Comparison of ENCODE assay signal across 34 cellular contexts in genomic region chr3:74001481-74001880, GRCh38.
"Had no signal": no experiment of that assay in that cellular context is flagged by ENCODE, and none has a peak within 500 bp of the region (broad histone marks: within the 10 kb centered on the region; RNA-seq: fewer than 3 reads in every experiment).

No MANE protein-coding gene starts in this region.

- H3K27ac Mint-ChIP-seq: activated B cell treated with CpG ODN at 0.5 μM for 24 hours; activated CD4-positive, alpha-beta memory T cell treated with anti-CD3 and anti-CD28 coated beads for 36 hours; activated naive CD4-positive, alpha-beta T cell treated with anti-CD3 and anti-CD28 coated beads for 36 hours; activated naive CD4-positive, alpha-beta T cell treated with anti-CD3 and anti-CD28 coated beads, Interleukin-2, amount 50 U/mL, for 72 hours; activated T-helper 1 cell treated with anti-CD3 and anti-CD28 coated beads, Interleukin-12 subunit alpha, Interleukin-12 subunit beta, Interleukin-2, Interleukin-4 antibody, amounts not matched to agents 30 ng/mL and 10 ng/mL and 1 ng/mL, durations not matched to agents 14 hours and 24 hours and 36 hours had no signal

- ATAC-seq: activated naive CD4-positive, alpha-beta T cell treated with anti-CD3 and anti-CD28 coated beads, Interleukin-2, amount 50 U/mL, for 72 hours; activated T-cell treated with anti-CD3 and anti-CD28 coated beads, Interleukin-2, amount 50 U/mL, for 4 hours; K562; PC-3 had no signal

- DNase-seq: activated B cell treated with CpG ODN at 0.5 μM for 24 hours; activated CD4-positive, alpha-beta memory T cell treated with anti-CD3 and anti-CD28 coated beads for 36 hours; activated CD4-positive, alpha-beta T cell treated with anti-CD3 and anti-CD28 coated beads for 4 hours; activated CD4-positive, alpha-beta T cell treated with anti-CD3 and anti-CD28 coated beads, Interleukin-2, amount 50 U/mL, for 1 hour; activated CD4-positive, CD25-positive, alpha-beta regulatory T cell treated with anti-CD3 and anti-CD28 coated beads, Interleukin-2, amount 50 U/mL, for 72 hours; activated CD8-positive, alpha-beta memory T cell treated with anti-CD3 and anti-CD28 coated beads, Interleukin-2, amount 50 U/mL, for 4 hours; activated gamma-delta T cell treated with Interleukin-2 at 50 U/mL for 16 hours; activated naive CD4-positive, alpha-beta T cell treated with anti-CD3 and anti-CD28 coated beads for 36 hours; activated T-cell treated with anti-CD3 and anti-CD28 coated beads for 4 hours; activated T-cell treated with anti-CD3 and anti-CD28 coated beads, Interleukin-2, amount 50 U/mL, for 4 hours; anterior cingulate cortex; caudate nucleus; NCI-H1092 treated with DMSO at 0.1 percent for 48 hours; NCI-H1417; NCI-H146; NCI-H187; NCI-H2029 treated with DMSO at 0.1 percent for 48 hours; NCI-H2107; NCI-H2171; NCI-H524; PC-3; Peyer's patch; RPMI8226; SHP77 treated with DMSO at 0.1 percent for 48 hours; SW 1271; T-helper 1 cell; T-helper 2 cell; T-helper 9 cell had no signal

- H3K27me3 ChIP-seq: Peyer's patch, SJSA1 had no signal

- H3K36me3 Mint-ChIP-seq: activated CD4-positive, alpha-beta memory T cell treated with anti-CD3 and anti-CD28 coated beads for 36 hours; activated naive CD4-positive, alpha-beta T cell treated with anti-CD3 and anti-CD28 coated beads, Interleukin-2, amount 50 U/mL, for 72 hours; brain had no signal

- H3K4me1 ChIP-seq: Peyer's patch, SJSA1 had no signal

- H3K9me3 ChIP-seq: Peyer's patch, SJSA1 had no signal

- H3K4me3 ChIP-seq: K562, Peyer's patch, SJSA1 had no signal

- H3K4me1 Mint-ChIP-seq: activated B cell treated with CpG ODN at 0.5 μM for 24 hours had no signal

- H3K27me3 Mint-ChIP-seq: activated B cell treated with CpG ODN at 0.5 μM for 24 hours; activated CD4-positive, alpha-beta memory T cell treated with anti-CD3 and anti-CD28 coated beads for 36 hours had no signal

- H3K4me3 Mint-ChIP-seq: activated B cell treated with CpG ODN at 0.5 μM for 24 hours; activated CD4-positive, alpha-beta memory T cell treated with anti-CD3 and anti-CD28 coated beads for 36 hours; activated naive CD4-positive, alpha-beta T cell treated with anti-CD3 and anti-CD28 coated beads for 36 hours; activated T-cell treated with anti-CD3 and anti-CD28 coated beads, Interleukin-2, amount 50 U/mL, for 4 hours; activated T-helper 1 cell treated with anti-CD3 and anti-CD28 coated beads, Interleukin-12 subunit alpha, Interleukin-12 subunit beta, Interleukin-2, Interleukin-4 antibody, amounts not matched to agents 30 ng/mL and 10 ng/mL and 1 ng/mL, durations not matched to agents 14 hours and 24 hours and 36 hours had no signal

- H3K36me3 ChIP-seq: Peyer's patch, SJSA1 had no signal

- H3K27ac ChIP-seq: Peyer's patch, SJSA1, VCaP had no signal
